25 cellular contexts compared by ENCODE assay signal in genomic region chr7:102039706-102040105, GRCh38.
A peak's percentile ranks its signal among the peaks of the same experiment; 100 is the strongest.
DNase-seq lines count a peak whose midpoint lies in the region; ATAC-seq and TF ChIP-seq lines count a peak whose summit lies in the region.
"Had no signal": no experiment of that assay in that cellular context is flagged by ENCODE, and none has a peak within 500 bp of the region (broad histone marks: within the 10 kb centered on the region; RNA-seq: fewer than 3 reads in every experiment).

No MANE protein-coding gene starts in this region.

- H3K23ac ChIP-seq in mesenchymal stem cell (ENCODE audit: low read length in 2 of 2) = no peak overlapping the region

- H3K36me3 ChIP-seq in left ventricle myocardium inferior (no peaks in the 10 kb centered on the region), OCI-LY1 (ENCODE audit: insufficient read depth, low read length) (peaks cover 43% of the 10 kb centered on the region), mesenchymal stem cell (ENCODE audit: control insufficient read depth in 1 of 2, insufficient read depth in 2 of 2, low read depth in 1 of 2, low read length in 2 of 2) (peaks cover 0 to 3% of the 10 kb centered on the region in 2 experiments)
- H3K36me3 ChIP-seq: HAP-1, SJCRH30 had no signal

- peaks cover 60% of the 10 kb centered on the region for H3K4me1 ChIP-seq in left ventricle myocardium inferior
- H3K4me1 ChIP-seq in OCI-LY1 (ENCODE audit: insufficient read depth, low read length, severe bottlenecking) = peaks cover 43% of the 10 kb centered on the region
- H3K4me1 ChIP-seq in mesenchymal stem cell (ENCODE audit: control insufficient read depth, insufficient read depth, low read depth, low read length) = peaks cover 4% of the 10 kb centered on the region
- H3K4me1 ChIP-seq: HAP-1, SJCRH30 had no signal

- no peak overlapping the region for H2AK5ac ChIP-seq in mesenchymal stem cell (ENCODE audit: low read length, severe bottlenecking)

- H3K18ac ChIP-seq in mesenchymal stem cell (ENCODE audit: low read depth in 1 of 2, low read length in 2 of 2) = no peak overlapping the region

- H3K79me2 ChIP-seq in OCI-LY1 (ENCODE audit: insufficient read depth, low read length) = 0 out of 2 replicates have a peak, but pooled peaks cover 3% of the 10 kb centered on the region

- H3F3A ChIP-seq in OCI-LY1 (ENCODE audit: insufficient read depth, low read length) = no peaks in the 10 kb centered on the region

- no peak overlapping the region for H3K4me2 ChIP-seq in OCI-LY1 (ENCODE audit: low read length)
- no peak overlapping the region for H3K4me2 ChIP-seq in mesenchymal stem cell (ENCODE audit: low read length, poor library complexity, severe bottlenecking)

- no peak overlapping the region for H3K14ac ChIP-seq in mesenchymal stem cell (ENCODE audit: low read length in 2 of 2)

- H2BK120ac ChIP-seq in mesenchymal stem cell (ENCODE audit: low read depth, low read length) = no peak overlapping the region

- no peaks in the 10 kb centered on the region for H4K20me1 ChIP-seq in OCI-LY1 (ENCODE audit: insufficient read depth, low read length)

- DNase-seq in left ventricle myocardium inferior (no peak), Right ventricle myocardium superior (no peak), mesenchymal stem cell (no peak), sciatic nerve (ENCODE audit: low spot score) (peak; percentile 18), NCI-H82 (lab: John Stamatoyannopoulos, UW) (no peak), SK-N-DZ (ENCODE audit: low spot score) (no peak), NOMO-1 treated with DMSO at 0.1 percent for 48 hours (lab: John Stamatoyannopoulos, UW; ENCODE audit: unreplicated experiment) (no peak)
- DNase-seq: C1 segment of cervical spinal cord; CD4-positive, alpha-beta memory T cell; COR-L47; EL; GDM1; GOT3; HFFc6; KBM-7; MV-4-11; NCI-H1105; NCI-H1436 treated with DMSO at 0.1 percent for 48 hours; NCI-H187 treated with DMSO at 0.1 percent for 48 hours; NCI-H2107; NCI-H526 treated with DMSO at 0.1 percent for 48 hours; SJCRH30 had no signal

- no peak overlapping the region for H2BK15ac ChIP-seq in mesenchymal stem cell (ENCODE audit: low read depth, poor library complexity, severe bottlenecking)

- H3K4ac ChIP-seq in mesenchymal stem cell (ENCODE audit: low read depth in 1 of 2, low read length in 2 of 2) = no peak overlapping the region

- H3K9me3 ChIP-seq in left ventricle myocardium inferior (replicated peaks) = no peaks in the 10 kb centered on the region
- H3K9me3 ChIP-seq in OCI-LY1 (ENCODE audit: low read length) = no peaks in the 10 kb centered on the region
- no peaks in the 10 kb centered on the region for H3K9me3 ChIP-seq in mesenchymal stem cell (ENCODE audit: control insufficient read depth, low read length)
- H3K9me3 ChIP-seq: HAP-1, SJCRH30 had no signal

- H2BK5ac ChIP-seq in mesenchymal stem cell (ENCODE audit: low read depth, low read length, poor library complexity, severe bottlenecking) = no peak overlapping the region

- H3K4me3 ChIP-seq in left ventricle myocardium inferior (no peak overlapping the region), OCI-LY1 (ENCODE audit: low read depth, low read length, poor library complexity, severe bottlenecking) (no peak overlapping the region), mesenchymal stem cell (ENCODE audit: insufficient read depth in 1 of 2, low read depth in 1 of 2, low read length in 2 of 2) (no peak overlapping the region)
- H3K4me3 ChIP-seq: GM12878, HAP-1, SJCRH30 had no signal

- H2AFZ ChIP-seq in OCI-LY1 (ENCODE audit: low read length) (no peak overlapping the region), mesenchymal stem cell (ENCODE audit: low read depth, low read length) (no peak overlapping the region)

- H3K9ac ChIP-seq in OCI-LY1 (ENCODE audit: low read length) = no peak overlapping the region
- H3K9ac ChIP-seq in mesenchymal stem cell (ENCODE audit: low read length) = no peak overlapping the region

- no peak for ATAC-seq in Right ventricle myocardium superior (ENCODE audit: poor library complexity)
- no peak for ATAC-seq in sciatic nerve
- ATAC-seq: GM12878 had no signal

- H4K8ac ChIP-seq in mesenchymal stem cell (ENCODE audit: low read length) = no peak overlapping the region

- H4K91ac ChIP-seq in mesenchymal stem cell (ENCODE audit: low read length) = peak overlapping the region; percentile 16

- TF ChIP-seq CTCF in left ventricle myocardium inferior (IDR thresholded peaks at IDR 0.05; ENCODE audit: borderline replicate concordance) (no peak), OCI-LY1 (IDR thresholded peaks at IDR 0.05; ENCODE audit: low read length) (no peak)

- H3K27ac ChIP-seq in left ventricle myocardium inferior (replicated peaks) (peak overlapping the region; percentile 83), OCI-LY1 (ENCODE audit: low read depth, low read length, poor library complexity, severe bottlenecking) (peak overlapping the region; percentile 34), mesenchymal stem cell (ENCODE audit: low read length, poor library complexity, severe bottlenecking) (no peak overlapping the region)
- H3K27ac ChIP-seq: SJCRH30 had no signal

- intact Hi-C loops in left ventricle myocardium inferior (cut with micrococcal nuclease) (no loop called here), Right ventricle myocardium superior (cut with DNase I) (no loop called here), sciatic nerve (cut with DNase I) (no loop called here)

- H3K9me2 ChIP-seq in OCI-LY1 (ENCODE audit: low read depth, low read length) = no peaks in the 10 kb centered on the region

- WGBS in mesenchymal stem cell = 97% methylated on average over 11 of the region's 11 CpGs

- H3K79me1 ChIP-seq in mesenchymal stem cell (replicated peaks; ENCODE audit: low read length, poor library complexity, severe bottlenecking) = peaks cover 16% of the 10 kb centered on the region

- H2BK12ac ChIP-seq in mesenchymal stem cell (ENCODE audit: low read length in 2 of 2) = no peak overlapping the region

- H3K27me3 ChIP-seq in left ventricle myocardium inferior (ENCODE audit: low read depth) = no peaks in the 10 kb centered on the region
- H3K27me3 ChIP-seq in OCI-LY1 (ENCODE audit: insufficient read depth, low read length) = no peaks in the 10 kb centered on the region
- H3K27me3 ChIP-seq in mesenchymal stem cell (ENCODE audit: control insufficient read depth in 1 of 2, insufficient read depth in 1 of 2, low read length in 2 of 2) = no peaks in the 10 kb centered on the region
- H3K27me3 ChIP-seq: SJCRH30 had no signal
